8 cellular contexts compared by ENCODE assay signal in the genomic region with DNA sequence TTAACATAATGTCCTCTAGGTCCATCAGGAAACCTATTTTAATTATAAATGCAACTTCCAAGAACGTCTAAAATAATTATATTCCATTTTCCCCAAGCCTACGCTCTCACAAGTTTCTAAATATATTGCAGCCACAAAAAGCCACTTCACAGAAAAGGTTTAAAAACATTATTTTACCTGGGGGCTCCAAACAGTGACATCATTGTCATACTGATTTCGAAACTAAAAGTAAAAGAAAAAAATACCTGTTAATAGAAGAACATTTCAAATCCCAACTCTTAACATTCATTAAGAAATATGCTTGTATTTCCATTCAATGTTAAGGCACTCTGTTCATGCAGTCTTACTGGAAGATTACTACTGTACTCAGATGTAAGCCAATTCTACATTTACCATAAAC. TPM values are rescaled to one million over a fixed set of nuclear protein-coding genes. Genes with fewer than 3 reads are reported as not detected.
DNase-seq lines count a peak whose midpoint lies in the region; ATAC-seq, FAIRE-seq and TF ChIP-seq lines count a peak whose summit lies in the region.

No MANE protein-coding gene starts in this region.

- H3K27ac ChIP-seq in SU-DHL-6 (ENCODE audit: low read depth, low read length): no peak overlapping the region
- peak overlapping the region; percentile 88 to 94 (median 90) for H3K27ac ChIP-seq in gastrocnemius medialis

- peaks cover 21 to 25% of the 10 kb centered on the region in 2 donors for H3K4me1 ChIP-seq in gastrocnemius medialis

- TF ChIP-seq POLR2A in gastrocnemius medialis (IDR thresholded peaks at IDR 0.05): no peak

- ATAC-seq in gastrocnemius medialis: no peak
- ATAC-seq in HG02852 (IDR thresholded peaks at IDR 0.05; ENCODE audit: unreplicated experiment): no peak
- no peak for ATAC-seq in HG02623 (IDR thresholded peaks at IDR 0.05; ENCODE audit: unreplicated experiment)

- peak overlapping the region; percentile 79 for H3K4me2 ChIP-seq in SU-DHL-6 (ENCODE audit: low read depth, low read length, poor library complexity, severe bottlenecking)

- H3K36me3 ChIP-seq in SU-DHL-6 (ENCODE audit: low read length) (peaks cover 25% of the 10 kb centered on the region), gastrocnemius medialis (peaks cover 0 to 42% of the 10 kb centered on the region in 2 donors)

- intact Hi-C loops in gastrocnemius medialis (cut with DNase I; ENCODE audit: low total_unique reads): no loop called here

- DNase-seq in GM19239 (ENCODE audit: insufficient read length, low spot score) (no peak), fibroblast of the aortic adventitia (ENCODE audit: low read depth) (no peak), gastrocnemius medialis (no peak), DMS114 treated with DMSO at 0.1 percent for 48 hours (lab: John Stamatoyannopoulos, UW; ENCODE audit: unreplicated experiment) (no peak), DMS153 treated with DMSO at 0.1 percent for 48 hours (lab: John Stamatoyannopoulos, UW; ENCODE audit: unreplicated experiment) (no peak)

- peak overlapping the region; percentile 81 for H3K9ac ChIP-seq in SU-DHL-6 (ENCODE audit: low read length)

- H3K79me2 ChIP-seq in SU-DHL-6 (ENCODE audit: insufficient read depth, low read length): peaks cover 26% of the 10 kb centered on the region

- H3K9me2 ChIP-seq in SU-DHL-6 (replicated peaks; ENCODE audit: insufficient read depth, low read length): no peaks in the 10 kb centered on the region

- peaks cover 34% of the 10 kb centered on the region for H3F3A ChIP-seq in SU-DHL-6 (ENCODE audit: insufficient read depth)

- FAIRE-seq in GM19239 (lab: Jason Lieb, UNC): peak; percentile 90

- H3K27me3 ChIP-seq in SU-DHL-6 (ENCODE audit: low read length) (no peaks in the 10 kb centered on the region), gastrocnemius medialis (no peaks in the 10 kb centered on the region)

- in situ Hi-C loops in gastrocnemius medialis (cut with MboI; ENCODE audit: low sequenced_read_pairs in 4 of 4): loop anchor here in 1 of 4 donors (10.0 to 25.0 kb wide), 2 partner anchors 54 to 368 kb away; partner anchors contain the start of gene CYP2R1

- TF ChIP-seq CTCF in SU-DHL-6 (IDR thresholded peaks at IDR 0.05; ENCODE audit: insufficient read depth, low read length, poor library complexity, severe bottlenecking) (no peak), fibroblast of the aortic adventitia (IDR thresholded peaks at IDR 0.05; ENCODE audit: insufficient read depth, low read length) (no peak), gastrocnemius medialis (IDR thresholded peaks at IDR 0.05 in 4 of 5, conservative IDR thresholded peaks at IDR 0.05 in 1 of 5) (no peak)

- no peak overlapping the region for H2AFZ ChIP-seq in SU-DHL-6 (ENCODE audit: low read depth, low read length, severe bottlenecking)

- H3K9me3 ChIP-seq in SU-DHL-6 (ENCODE audit: insufficient read depth, low read length) (no peaks in the 10 kb centered on the region), gastrocnemius medialis (no peaks in the 10 kb centered on the region)

- H3K4me3 ChIP-seq in SU-DHL-6 (ENCODE audit: insufficient read depth, low read length, poor library complexity, severe bottlenecking): peak overlapping the region; percentile 69
- H3K4me3 ChIP-seq in fibroblast of the aortic adventitia (ENCODE audit: low read depth, low read length): peak overlapping the region; percentile 68
- H3K4me3 ChIP-seq in gastrocnemius medialis: peak overlapping the region; percentile 67 to 87 (median 82)

- no peaks in the 10 kb centered on the region for H4K20me1 ChIP-seq in SU-DHL-6 (ENCODE audit: low read depth, low read length)

RNA-seq across cellular contexts. Expression of gene PSMA1, which starts 1.4 kb away (rescaled TPM):
- total RNA-seq in fibroblast of the aortic adventitia (ENCODE audit: low replicate concordance): 110 and 125 TPM in 2 replicates
- total RNA-seq in gastrocnemius medialis: 100 to 1,000 TPM; 202 to 215 (median 206) TPM

RNA-seq across cellular contexts. Expression of gene COPB1, which starts 19.2 kb away (rescaled TPM):
- total RNA-seq in fibroblast of the aortic adventitia (ENCODE audit: low replicate concordance): 184 and 221 TPM in 2 replicates
- 10 to 100 TPM; 46.4 to 59.1 (median 52.4) TPM for total RNA-seq in gastrocnemius medialis
